Comparison of ENCODE assay signal across 28 cellular contexts in the genomic region with DNA sequence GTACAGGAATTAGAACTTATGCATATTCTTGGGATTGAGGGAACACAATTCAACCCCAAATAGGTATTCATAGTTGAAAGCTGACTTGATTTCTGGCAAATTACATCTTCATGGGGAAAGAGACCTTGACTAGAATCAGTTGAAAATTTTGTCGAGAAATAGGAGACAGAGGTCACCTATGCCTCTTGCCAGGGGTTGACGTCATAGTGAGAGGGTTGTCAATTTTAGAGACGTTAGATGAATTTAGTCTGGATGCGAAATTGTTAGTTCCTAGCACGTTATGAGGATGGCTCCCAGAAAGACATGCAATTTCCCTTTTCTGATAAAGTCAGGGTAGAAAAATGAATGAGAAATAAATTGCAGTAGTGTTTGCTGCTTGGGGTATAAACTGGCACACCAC.
"Had no signal": no experiment of that assay in that cellular context is flagged by ENCODE, and none has a peak within 500 bp of the region (broad histone marks: within the 10 kb centered on the region; RNA-seq: fewer than 3 reads in every experiment).

No MANE protein-coding gene starts in this region.

- DNase-seq: stimulated activated CD4-positive, alpha-beta T cell treated with anti-CD3 and anti-CD28 coated beads, Interleukin-2, amount 100 ng/mL, for 48 hours; stimulated activated CD4-positive, alpha-beta T cell treated with anti-CD3 and anti-CD28 coated beads, Interleukin-4, amount 100 ng/mL, for 1 hour; stimulated activated CD4-positive, alpha-beta T cell treated with anti-CD3 and anti-CD28 coated beads, Interleukin-4, amount 100 ng/mL, for 24 hours; stimulated activated CD4-positive, alpha-beta T cell treated with anti-CD3 and anti-CD28 coated beads, Interleukin-4, amount 100 ng/mL, for 4 hours; stimulated activated CD8-positive, alpha-beta memory T cell treated with anti-CD3 and anti-CD28 coated beads, Interleukin-4, amount 100 ng/mL, for 48 hours; stimulated activated naive B cell treated with anti-CD40 and anti-IgM and Interleukin-4, amounts not matched to agents 10 μg/mL and 1 μg/mL and 100 μg/mL, for 72 hours; stimulated activated naive CD4-positive, alpha-beta T cell treated with Interleukin-2 at 50 U/mL for 16 hours; stimulated activated naive CD8-positive, alpha-beta T cell treated with anti-CD3 and anti-CD28 coated beads, Interleukin-15, amount 100 ng/mL, for 72 hours; stimulated activated naive CD8-positive, alpha-beta T cell treated with anti-CD3 and anti-CD28 coated beads, Interleukin-15, Interleukin-2, amounts not matched to agents 100 U/mL and 50 U/mL, for 24 hours; stomach; substantia nigra; testis; thyroid gland; tibial artery; transverse colon; trophoblast cell; upper lobe of left lung; upper lobe of right lung; uterus had no signal

- H3K27me3 Mint-ChIP-seq: stimulated activated memory B cell treated with anti-CD40 and anti-IgM and Interleukin-4, amounts not matched to agents 10 μg/mL and 1 μg/mL and 100 μg/mL, for 72 hours; stimulated activated naive B cell treated with anti-CD40 and anti-IgM and Interleukin-4, amounts not matched to agents 10 μg/mL and 1 μg/mL and 100 μg/mL, for 72 hours; stimulated activated naive CD8-positive, alpha-beta T cell treated with anti-CD3 and anti-CD28 coated beads, Interleukin-15, amount 100 ng/mL, for 72 hours; type B pancreatic cell had no signal

- H3K36me3 Mint-ChIP-seq: stimulated activated memory B cell treated with anti-CD40 and anti-IgM and Interleukin-4, amounts not matched to agents 10 μg/mL and 1 μg/mL and 100 μg/mL, for 72 hours; stimulated activated naive B cell treated with anti-CD40 and anti-IgM and Interleukin-4, amounts not matched to agents 10 μg/mL and 1 μg/mL and 100 μg/mL, for 72 hours; type B pancreatic cell had no signal

- H3K4me1 ChIP-seq: stomach, suprapubic skin, testis, thyroid gland, tibial artery, tibial nerve, transverse colon, upper lobe of left lung, upper lobe of right lung, uterus, vagina had no signal

- H3K27ac Mint-ChIP-seq: stimulated activated effector memory CD8-positive, alpha-beta T cell treated with anti-CD3 and anti-CD28 coated beads, Interleukin-12 subunit alpha, Interleukin-12 subunit beta, amount 100 ng/mL, for 72 hours; stimulated activated memory B cell treated with anti-CD40 and anti-IgM and Interleukin-4, amounts not matched to agents 10 μg/mL and 1 μg/mL and 100 μg/mL, for 72 hours; stimulated activated naive B cell treated with anti-CD40 and anti-IgM and Interleukin-4, amounts not matched to agents 10 μg/mL and 1 μg/mL and 100 μg/mL, for 72 hours; stimulated activated naive CD8-positive, alpha-beta T cell treated with anti-CD3 and anti-CD28 coated beads, Interleukin-15, amount 100 ng/mL, for 72 hours; stimulated activated naive CD8-positive, alpha-beta T cell treated with anti-CD3 and anti-CD28 coated beads, Interleukin-15, Interleukin-2, amounts not matched to agents 100 ng/mL and 50 ng/mL, for 24 hours; type B pancreatic cell had no signal

- H3K4me1 Mint-ChIP-seq: stimulated activated effector memory CD8-positive, alpha-beta T cell treated with anti-CD3 and anti-CD28 coated beads, Interleukin-12 subunit alpha, Interleukin-12 subunit beta, amount 100 ng/mL, for 72 hours; stimulated activated memory B cell treated with anti-CD40 and anti-IgM and Interleukin-4, amounts not matched to agents 10 μg/mL and 1 μg/mL and 100 μg/mL, for 72 hours; stimulated activated naive B cell treated with anti-CD40 and anti-IgM and Interleukin-4, amounts not matched to agents 10 μg/mL and 1 μg/mL and 100 μg/mL, for 72 hours; stimulated activated naive CD8-positive, alpha-beta T cell treated with anti-CD3 and anti-CD28 coated beads, Interleukin-15, amount 100 ng/mL, for 72 hours had no signal

- H3K4me3 ChIP-seq: stomach, suprapubic skin, testis, thoracic aorta, thyroid gland, tibial artery, tibial nerve, transverse colon, upper lobe of left lung, upper lobe of right lung, uterus, vagina had no signal

- H3K9me3 Mint-ChIP-seq: stimulated activated effector memory CD8-positive, alpha-beta T cell treated with anti-CD3 and anti-CD28 coated beads, Interleukin-12 subunit alpha, Interleukin-12 subunit beta, amount 100 ng/mL, for 72 hours; stimulated activated memory B cell treated with anti-CD40 and anti-IgM and Interleukin-4, amounts not matched to agents 10 μg/mL and 1 μg/mL and 100 μg/mL, for 72 hours; stimulated activated naive B cell treated with anti-CD40 and anti-IgM and Interleukin-4, amounts not matched to agents 10 μg/mL and 1 μg/mL and 100 μg/mL, for 72 hours; type B pancreatic cell had no signal

- H3K27ac ChIP-seq: stomach, suprapubic skin, testis, thoracic aorta, thyroid gland, tibial artery, tibial nerve, transverse colon, upper lobe of left lung, upper lobe of right lung, uterus, vagina had no signal

- ATAC-seq: stimulated activated effector memory CD8-positive, alpha-beta T cell treated with anti-CD3 and anti-CD28 coated beads, Interleukin-12 subunit alpha, Interleukin-12 subunit beta, amount 100 ng/mL, for 72 hours; stimulated activated naive B cell treated with anti-CD40 and anti-IgM and Interleukin-4, amounts not matched to agents 10 μg/mL and 1 μg/mL and 100 μg/mL, for 72 hours; stimulated activated naive CD8-positive, alpha-beta T cell treated with anti-CD3 and anti-CD28 coated beads, Interleukin-15, amount 100 ng/mL, for 72 hours; stimulated activated naive CD8-positive, alpha-beta T cell treated with anti-CD3 and anti-CD28 coated beads, Interleukin-15, Interleukin-2, amounts not matched to agents 100 U/mL and 50 U/mL, for 24 hours had no signal

- FAIRE-seq: urothelium cell line had no signal

- H3K27me3 ChIP-seq: stomach, suprapubic skin, testis, thyroid gland, tibial artery, tibial nerve, transverse colon, upper lobe of left lung, upper lobe of right lung, vagina had no signal

- H3K4me3 Mint-ChIP-seq: stimulated activated effector memory CD8-positive, alpha-beta T cell treated with anti-CD3 and anti-CD28 coated beads, Interleukin-12 subunit alpha, Interleukin-12 subunit beta, amount 100 ng/mL, for 72 hours; stimulated activated memory B cell treated with anti-CD40 and anti-IgM and Interleukin-4, amounts not matched to agents 10 μg/mL and 1 μg/mL and 100 μg/mL, for 72 hours; stimulated activated naive B cell treated with anti-CD40 and anti-IgM and Interleukin-4, amounts not matched to agents 10 μg/mL and 1 μg/mL and 100 μg/mL, for 72 hours; stimulated activated naive CD8-positive, alpha-beta T cell treated with anti-CD3 and anti-CD28 coated beads, Interleukin-15, amount 100 ng/mL, for 72 hours; stimulated activated naive CD8-positive, alpha-beta T cell treated with anti-CD3 and anti-CD28 coated beads, Interleukin-15, Interleukin-2, amounts not matched to agents 100 ng/mL and 50 ng/mL, for 24 hours; type B pancreatic cell had no signal

- H3K36me3 ChIP-seq: stomach, suprapubic skin, thoracic aorta, thyroid gland, tibial artery, tibial nerve, transverse colon, upper lobe of left lung, upper lobe of right lung, uterus, vagina had no signal

- H3K9me3 ChIP-seq: suprapubic skin, testis, thoracic aorta, thyroid gland, transverse colon, upper lobe of left lung, upper lobe of right lung, uterus, vagina had no signal
